22 cellular contexts compared by ENCODE assay signal in the genomic region with DNA sequence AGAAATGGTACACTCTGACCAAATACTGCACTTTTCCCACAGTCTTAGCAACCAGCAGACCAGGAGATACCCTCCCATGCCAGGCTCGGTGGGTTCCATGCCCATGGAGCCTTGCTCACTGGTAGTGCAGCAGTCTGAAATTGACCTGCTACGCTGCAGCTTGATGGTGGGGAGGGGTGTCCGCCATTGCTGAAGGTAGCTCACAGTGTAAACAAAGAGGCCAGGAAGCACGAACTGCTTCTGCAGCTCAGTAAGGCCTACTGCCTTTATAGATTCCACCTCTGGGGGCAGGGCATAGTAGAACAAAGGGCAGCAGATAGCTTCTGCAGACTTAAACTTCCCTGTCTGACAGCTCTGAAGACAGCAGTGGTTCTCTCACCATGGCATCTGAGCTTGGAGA. TPM values are rescaled to one million over a fixed set of nuclear protein-coding genes. Genes with fewer than 3 reads are reported as not detected.
DNase-seq lines count a peak whose midpoint lies in the region; ATAC-seq and TF ChIP-seq lines count a peak whose summit lies in the region.
"Had no signal": no experiment of that assay in that cellular context is flagged by ENCODE, and none has a peak within 500 bp of the region (broad histone marks: within the 10 kb centered on the region; RNA-seq: fewer than 3 reads in every experiment).

No MANE protein-coding gene starts in this region.

- peak; percentile 26 to 75 (median 56) for ATAC-seq in T-cell (replicated peaks in 1 of 4)
- peak; percentile 94 for ATAC-seq in left colon

- CTCF ChIA-PET in AG04450 (lab: Charles Lee) = interaction anchor here (0.6 to 8.0 kb wide), 19 partner anchors 8 to 493 kb away, joined by 3 to 202 read pairs (median 5); no protein-coding TSS in a partner anchor
- CTCF ChIA-PET in T-cell (lab: Charles Lee) = interaction anchor here (0.6 to 1.2 kb wide), 6 partner anchors 12 to 476 kb away, joined by 3 to 6 read pairs (median 4); a partner anchor contains a TSS

- TF ChIP-seq POLR2A in prostate gland (IDR thresholded peaks at IDR 0.05) = no peak

- H3K4me3 Mint-ChIP-seq in T-cell = peak overlapping the region in 1 of 3 donors; percentile 27
- H3K4me3 Mint-ChIP-seq: activated naive CD8-positive, alpha-beta T cell; central memory CD8-positive, alpha-beta T cell had no signal

- H3K27me3 Mint-ChIP-seq in T-cell = peaks cover 0 to 16% of the 10 kb centered on the region in 2 donors

- H3K36me3 Mint-ChIP-seq in T-cell = no peaks in the 10 kb centered on the region
- H3K36me3 Mint-ChIP-seq: activated naive CD8-positive, alpha-beta T cell had no signal

- H3K9me3 ChIP-seq in AG04450 (ENCODE audit: control insufficient read depth, insufficient read depth, low read length) (no peaks in the 10 kb centered on the region), prostate gland (no peaks in the 10 kb centered on the region)
- H3K9me3 ChIP-seq: BLaER1 treated with 17β-estradiol and CSF1 and Interleukin-3, amounts not matched to agents 10 nM and 100 nM; SK-N-SH had no signal

- POLR2A ChIA-PET in AG04450 (lab: Yijun Ruan, JAX) = no interaction called here
- POLR2A ChIA-PET in T-cell (lab: Charles Lee) = no interaction called here

- H3K27me3 ChIP-seq in AG04450 (ENCODE audit: control insufficient read depth, insufficient read depth, low read length) (no peaks in the 10 kb centered on the region), prostate gland (replicated peaks; ENCODE audit: insufficient read depth) (no peaks in the 10 kb centered on the region)
- H3K27me3 ChIP-seq: BLaER1 treated with 17β-estradiol and CSF1 and Interleukin-3, amounts not matched to agents 10 nM and 100 nM had no signal

- intact Hi-C loops in left colon (cut with DNase I, micrococcal nuclease) = loop anchor here in 1 of 2 donors (10.0 kb wide), 1 partner anchor 473 kb away; no protein-coding TSS in a partner anchor
- intact Hi-C loops in prostate gland (cut with DNase I) = loop anchor here (5.0 kb wide), 1 partner anchor 466 kb away; no protein-coding TSS in a partner anchor

- TF ChIP-seq CTCF in AG04450 (IDR thresholded peaks at IDR 0.05; ENCODE audit: low read depth, low read length) (0 out of 2 replicates have a peak, but pooled peaks have one; percentile 4), prostate gland (IDR thresholded peaks at IDR 0.05) (no peak)

- H3K4me3 ChIP-seq in AG04450 (ENCODE audit: low read depth, low read length) (no peak overlapping the region), prostate gland (no peak overlapping the region)
- H3K4me3 ChIP-seq: BLaER1 treated with 17β-estradiol and CSF1 and Interleukin-3, amounts not matched to agents 10 nM and 100 nM; dorsolateral prefrontal cortex had no signal

- H3K27ac ChIP-seq in AG04450 (ENCODE audit: low read depth, low read length) = no peak overlapping the region
- no peak overlapping the region for H3K27ac ChIP-seq in prostate gland
- H3K27ac ChIP-seq: BLaER1 treated with 17β-estradiol and CSF1 and Interleukin-3, amounts not matched to agents 10 nM and 100 nM; dorsolateral prefrontal cortex; WERI-Rb-1 had no signal

- H3K27ac Mint-ChIP-seq in T-cell = no peak overlapping the region
- H3K27ac Mint-ChIP-seq: activated naive CD8-positive, alpha-beta T cell; activated T-helper 2 cell treated with anti-CD3 and anti-CD28 coated beads, Interferon-gamma antibody, Interleukin-2, Interleukin-4, amounts not matched to agents 10 μg/mL and 5 μg/mL and 100 μg/mL, durations not matched to agents 14 hours and 24 hours and 36 hours had no signal

- no peaks in the 10 kb centered on the region for H3K4me1 ChIP-seq in prostate gland (replicated peaks)
- H3K4me1 ChIP-seq: BLaER1 treated with 17β-estradiol and CSF1 and Interleukin-3, amounts not matched to agents 10 nM and 100 nM had no signal

- DNase-seq in AG04450 (ENCODE audit: low read depth, low spot score) (no peak), ELF-1 (ENCODE audit: low read depth, low spot score) (peak; percentile 10), T-cell (peak in 6 of 34 experiments; percentile 2 to 33 (median 12)), left colon (peak; percentile 16 to 30), putamen (ENCODE audit: low spot score) (no peak), prostate gland (ENCODE audit: low spot score) (no peak), dedifferentiated amniotic fluid mesenchymal stem cell (ENCODE audit: extremely low spot score) (no peak), amygdala (lab: John Stamatoyannopoulos, UW) (no peak)
- DNase-seq: activated CD4-positive, alpha-beta T cell treated with anti-CD3 and anti-CD28 coated beads, Interleukin-2, amount 50 U/mL, for 48 hours; activated CD8-positive, alpha-beta memory T cell treated with anti-CD3 and anti-CD28 coated beads, Interleukin-2, amount 50 U/mL, for 48 hours; dorsolateral prefrontal cortex; GDM1; glutamatergic neuron; NCI-H1048; NCI-H1694 treated with DMSO at 0.1 percent for 48 hours; NCI-H69; WERI-Rb-1 had no signal

- no peaks in the 10 kb centered on the region for H3K9me3 Mint-ChIP-seq in T-cell
- H3K9me3 Mint-ChIP-seq: activated T-helper 2 cell treated with anti-CD3 and anti-CD28 coated beads, Interferon-gamma antibody, Interleukin-2, Interleukin-4, amounts not matched to agents 10 μg/mL and 5 μg/mL and 100 μg/mL, durations not matched to agents 14 hours and 24 hours and 36 hours; central memory CD8-positive, alpha-beta T cell had no signal

- 60% methylated on average over 4 of the region's 4 CpGs for WGBS in prostate gland

- no peaks in the 10 kb centered on the region for H3K36me3 ChIP-seq in prostate gland
- H3K36me3 ChIP-seq: BLaER1 treated with 17β-estradiol and CSF1 and Interleukin-3, amounts not matched to agents 10 nM and 100 nM; WERI-Rb-1 had no signal

- peaks cover 0 to 10% (median 3%) of the 10 kb centered on the region in 3 donors for H3K4me1 Mint-ChIP-seq in T-cell
- H3K4me1 Mint-ChIP-seq: central memory CD8-positive, alpha-beta T cell had no signal

RNA-seq across cellular contexts. Expression of a gene that starts 12.3 kb away (rescaled TPM):
- polyA plus RNA-seq in AG04450 (2011; rRNA removed) = 0.86 and 1.1 TPM in 2 replicates
- polyA minus RNA-seq in AG04450 (2011; rRNA and poly(A)+ RNA removed) = 0.18 and 1.0 TPM in 2 replicates
- total RNA-seq in T-cell (10 to 100 TPM in 2 of 5 donors, 1 to 10 TPM in 3; 4.5 to 30.4 (median 6.6) TPM), left colon (1 to 10 TPM; 1.6 to 3.0 TPM), prostate gland (1 to 10 TPM; 1.2 to 7.4 TPM)

RNA-seq across cellular contexts. Expression of a gene that starts 41.7 kb away (rescaled TPM):
- 4.3 and 6.0 TPM in 2 replicates for polyA plus RNA-seq in AG04450 (2011; rRNA removed)
- polyA minus RNA-seq in AG04450 (2011; rRNA and poly(A)+ RNA removed) = 0.92 and 2.1 TPM in 2 replicates
- total RNA-seq in T-cell (10 to 100 TPM; 27.0 to 54.2 (median 38.1) TPM), left colon (1 to 10 TPM; 3.9 to 6.0 TPM), prostate gland (10 to 100 TPM in 1 of 2 donors, 1 to 10 TPM in 1; 5.3 to 23.9 TPM)

Comparison
In these comparisons a context has a peak if more than half of its experiments do, and no peak if none do; other contexts are left out.
1. DNase-seq: peak in ELF-1 (single experiment) and left colon (2 of 2); none in AG04450 (single experiment), putamen (single experiment), prostate gland (single experiment), dedifferentiated amniotic fluid mesenchymal stem cell (single experiment) and amygdala (0 of 56).